36 cellular contexts compared by ENCODE assay signal in the genomic region with DNA sequence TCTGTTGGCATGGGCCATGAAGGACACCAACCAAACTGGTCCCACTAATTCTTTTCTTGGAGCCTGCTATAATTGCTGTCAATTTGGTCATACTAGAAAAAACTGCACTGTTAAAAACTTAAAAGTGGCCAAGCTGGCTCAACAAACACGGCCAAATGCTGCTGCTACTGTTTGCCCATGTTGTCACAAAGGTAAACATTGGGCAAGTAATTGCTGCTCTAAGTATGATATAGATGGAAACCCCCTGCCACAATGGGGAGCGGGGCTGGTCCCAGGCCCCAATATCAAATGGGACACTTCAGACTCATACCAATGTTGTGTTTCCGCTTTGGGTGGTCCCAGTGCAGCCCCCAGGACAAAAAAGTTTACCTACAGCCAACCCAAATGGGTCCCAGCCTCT.
"Had no signal": no experiment of that assay in that cellular context is flagged by ENCODE, and none has a peak within 500 bp of the region (broad histone marks: within the 10 kb centered on the region; RNA-seq: fewer than 3 reads in every experiment).

No MANE protein-coding gene starts in this region.

- H3K27me3 Mint-ChIP-seq: activated CD4-positive, alpha-beta memory T cell treated with anti-CD3 and anti-CD28 coated beads, Interleukin-2, amount 10 ng/mL, durations not matched to agents 7 days and 5 days; activated CD4-positive, alpha-beta T cell treated with anti-CD3 and anti-CD28 coated beads for 36 hours; activated CD4-positive, alpha-beta T cell treated with anti-CD3 and anti-CD28 coated beads, Interleukin-2, amount 10 ng/mL, durations not matched to agents 7 days and 5 days; activated CD8-positive, alpha-beta memory T cell treated with anti-CD3 and anti-CD28 coated beads, Interleukin-2, amount 10 ng/mL, durations not matched to agents 7 days and 5 days had no signal

- H3K27ac Mint-ChIP-seq: activated CD4-positive, alpha-beta memory T cell treated with anti-CD3 and anti-CD28 coated beads, Interleukin-2, amount 10 ng/mL, durations not matched to agents 7 days and 5 days; activated CD4-positive, alpha-beta T cell treated with anti-CD3 and anti-CD28 coated beads for 36 hours; activated CD4-positive, alpha-beta T cell treated with anti-CD3 and anti-CD28 coated beads, Interleukin-2, amount 10 ng/mL, durations not matched to agents 7 days and 5 days; activated CD8-positive, alpha-beta memory T cell treated with anti-CD3 and anti-CD28 coated beads, Interleukin-2, amount 10 ng/mL, durations not matched to agents 7 days and 5 days; activated CD8-positive, alpha-beta T cell treated with anti-CD3 and anti-CD28 coated beads, Interleukin-2, amount 10 ng/mL, durations not matched to agents 7 days and 5 days; activated naive CD4-positive, alpha-beta T cell treated with anti-CD3 and anti-CD28 coated beads, Interleukin-2, amount 50 U/mL, for 72 hours; activated naive CD8-positive, alpha-beta T cell treated with anti-CD3 and anti-CD28 coated beads for 36 hours; activated T-cell treated with anti-CD3 and anti-CD28 coated beads, Interleukin-2, amount 50 U/mL, for 24 hours; activated T-helper 2 cell treated with anti-CD3 and anti-CD28 coated beads, Interferon-gamma antibody, Interleukin-2, Interleukin-4, amounts not matched to agents 10 μg/mL and 5 μg/mL and 100 μg/mL, durations not matched to agents 14 hours and 24 hours and 36 hours; T-helper 1 cell treated with Interleukin-12 subunit alpha and Interleukin-12 subunit beta and Interleukin-4 antibody, amounts not matched to agents 30 μg/mL and 1 μg/mL, for 36 hours; T-helper 2 cell treated with Interferon-gamma antibody and Interleukin-4, amounts not matched to agents 5 μg/mL and 100 μg/mL, for 36 hours; WTC11 had no signal

- H3K4me3 ChIP-seq: adrenal gland, body of pancreas, breast epithelium had no signal

- ATAC-seq: activated CD4-positive, alpha-beta T cell treated with anti-CD3 and anti-CD28 coated beads for 36 hours; activated CD4-positive, CD25-positive, alpha-beta regulatory T cell treated with anti-CD3 and anti-CD28 coated beads, Interleukin-2, amount 50 U/mL, for 24 hours; activated CD8-positive, alpha-beta memory T cell treated with anti-CD3 and anti-CD28 coated beads, Interleukin-2, amount 10 ng/mL, durations not matched to agents 7 days and 5 days; activated CD8-positive, alpha-beta T cell treated with anti-CD3 and anti-CD28 coated beads, Interleukin-2, amount 10 ng/mL, durations not matched to agents 7 days and 5 days; activated naive CD4-positive, alpha-beta T cell treated with anti-CD3 and anti-CD28 coated beads, Interleukin-2, amount 50 U/mL, for 72 hours; body of pancreas; WTC11 had no signal

- H3K4me1 ChIP-seq: adrenal gland, body of pancreas, breast epithelium had no signal

- H3K27ac ChIP-seq: adrenal gland, body of pancreas, brain microvascular endothelial cell, breast epithelium, VCaP had no signal

- FAIRE-seq: TTC549 had no signal

- DNase-seq: activated CD4-positive, alpha-beta memory T cell treated with anti-CD3 and anti-CD28 coated beads, Interleukin-2, amount 10 ng/mL, durations not matched to agents 7 days and 5 days; activated CD4-positive, alpha-beta T cell treated with anti-CD3 and anti-CD28 coated beads for 1 hour; activated CD4-positive, alpha-beta T cell treated with anti-CD3 and anti-CD28 coated beads for 36 hours; activated CD4-positive, alpha-beta T cell treated with anti-CD3 and anti-CD28 coated beads for 48 hours; activated CD4-positive, alpha-beta T cell treated with anti-CD3 and anti-CD28 coated beads, Interleukin-2, amount 10 ng/mL, durations not matched to agents 7 days and 5 days; activated CD4-positive, alpha-beta T cell treated with anti-CD3 and anti-CD28 coated beads, Interleukin-2, amount 50 U/mL, for 48 hours; activated CD4-positive, CD25-positive, alpha-beta regulatory T cell; activated CD8-positive, alpha-beta memory T cell treated with anti-CD3 and anti-CD28 coated beads for 24 hours; activated CD8-positive, alpha-beta memory T cell treated with anti-CD3 and anti-CD28 coated beads, Interleukin-2, amount 10 ng/mL, durations not matched to agents 7 days and 5 days; activated CD8-positive, alpha-beta memory T cell treated with anti-CD3 and anti-CD28 coated beads, Interleukin-2, amount 50 U/mL, for 48 hours; activated CD8-positive, alpha-beta T cell treated with anti-CD3 and anti-CD28 coated beads, Interleukin-2, amount 10 ng/mL, durations not matched to agents 7 days and 5 days; activated effector memory CD4-positive, alpha-beta T cell treated with Interleukin-2 at 50 U/mL for 16 hours; activated gamma-delta T cell; activated naive CD4-positive, alpha-beta T cell treated with anti-CD3 and anti-CD28 coated beads, Interleukin-2, amount 50 U/mL, for 16 hours; activated naive CD4-positive, alpha-beta T cell treated with Interleukin-2 at 50 U/mL for 16 hours; activated naive CD8-positive, alpha-beta T cell treated with anti-CD3 and anti-CD28 coated beads for 36 hours; activated T-cell treated with anti-CD3 and anti-CD28 coated beads, Interleukin-2, amount 50 U/mL, for 24 hours; activated T-cell treated with anti-CD3 and anti-CD28 coated beads, Interleukin-2, amount 50 U/mL, for 48 hours; adrenal gland; amniotic stem cell; aorta; body of pancreas; brain microvascular endothelial cell; central memory CD4-positive, alpha-beta T cell; T-helper 1 cell; T-helper 2 cell; T-helper 9 cell had no signal

- H3K36me3 ChIP-seq: adrenal gland, brain microvascular endothelial cell, breast epithelium had no signal

- H3K4me1 Mint-ChIP-seq: activated CD4-positive, alpha-beta memory T cell treated with anti-CD3 and anti-CD28 coated beads, Interleukin-2, amount 10 ng/mL, durations not matched to agents 7 days and 5 days; activated CD4-positive, alpha-beta T cell treated with anti-CD3 and anti-CD28 coated beads for 36 hours; activated CD4-positive, alpha-beta T cell treated with anti-CD3 and anti-CD28 coated beads, Interleukin-2, amount 10 ng/mL, durations not matched to agents 7 days and 5 days; activated CD8-positive, alpha-beta memory T cell treated with anti-CD3 and anti-CD28 coated beads, Interleukin-2, amount 10 ng/mL, durations not matched to agents 7 days and 5 days; activated naive CD8-positive, alpha-beta T cell treated with anti-CD3 and anti-CD28 coated beads for 36 hours; WTC11 had no signal

- H3K36me3 Mint-ChIP-seq: activated CD8-positive, alpha-beta memory T cell treated with anti-CD3 and anti-CD28 coated beads, Interleukin-2, amount 10 ng/mL, durations not matched to agents 7 days and 5 days; activated naive CD8-positive, alpha-beta T cell treated with anti-CD3 and anti-CD28 coated beads for 36 hours had no signal

- H3K4me3 Mint-ChIP-seq: activated CD4-positive, alpha-beta memory T cell treated with anti-CD3 and anti-CD28 coated beads, Interleukin-2, amount 10 ng/mL, durations not matched to agents 7 days and 5 days; activated CD4-positive, alpha-beta T cell treated with anti-CD3 and anti-CD28 coated beads for 36 hours; activated CD4-positive, alpha-beta T cell treated with anti-CD3 and anti-CD28 coated beads, Interleukin-2, amount 10 ng/mL, durations not matched to agents 7 days and 5 days; activated CD8-positive, alpha-beta memory T cell treated with anti-CD3 and anti-CD28 coated beads, Interleukin-2, amount 10 ng/mL, durations not matched to agents 7 days and 5 days; activated CD8-positive, alpha-beta T cell treated with anti-CD3 and anti-CD28 coated beads, Interleukin-2, amount 10 ng/mL, durations not matched to agents 7 days and 5 days; activated naive CD8-positive, alpha-beta T cell treated with anti-CD3 and anti-CD28 coated beads for 36 hours; activated T-cell treated with anti-CD3 and anti-CD28 coated beads, Interleukin-2, amount 50 U/mL, for 24 hours; T-helper 1 cell treated with Interleukin-12 subunit alpha and Interleukin-12 subunit beta and Interleukin-4 antibody, amounts not matched to agents 30 μg/mL and 1 μg/mL, for 36 hours; T-helper 2 cell treated with Interferon-gamma antibody and Interleukin-4, amounts not matched to agents 5 μg/mL and 100 μg/mL, for 36 hours; WTC11 had no signal

- H3K27me3 ChIP-seq: adrenal gland, body of pancreas, brain microvascular endothelial cell had no signal

- H3K9me3 ChIP-seq: adrenal gland, body of pancreas had no signal
